In the genomic region with DNA sequence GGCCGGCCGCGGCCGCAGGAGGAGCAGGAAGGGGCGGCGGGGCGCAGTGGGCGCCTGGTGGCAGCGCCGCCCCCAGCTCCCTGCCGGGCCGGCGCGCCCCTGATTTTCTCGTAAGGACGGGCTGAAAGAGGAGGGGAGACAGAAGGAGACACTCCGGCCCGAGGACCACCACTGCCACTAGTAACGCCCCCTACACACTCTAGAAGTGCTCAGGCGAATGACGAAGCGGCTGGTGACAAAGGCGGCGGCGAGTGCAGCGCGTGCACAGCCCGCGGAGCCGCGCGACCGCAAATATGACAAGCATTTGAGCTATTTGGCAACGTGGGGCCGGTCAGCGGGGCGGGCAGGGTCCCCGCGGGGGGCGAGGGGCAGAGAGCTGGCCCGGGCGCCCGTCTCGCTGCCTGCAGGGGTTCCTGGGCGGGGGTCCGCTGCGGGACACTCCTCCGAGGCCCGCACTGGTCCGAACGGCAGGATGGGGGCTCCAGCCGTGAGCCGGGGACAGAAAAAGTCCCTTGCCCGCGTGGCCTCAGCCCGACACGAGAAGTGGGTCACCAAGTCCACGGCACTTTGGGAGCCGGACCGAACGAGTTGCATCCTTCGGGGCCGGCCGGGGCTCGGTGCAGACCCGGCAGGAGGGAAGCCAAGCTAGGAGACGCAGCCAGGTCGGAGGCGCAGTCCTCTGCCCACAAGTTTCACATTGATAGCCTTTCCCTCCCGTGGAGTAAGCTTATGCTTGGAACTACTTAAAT, we compare ENCODE assay signal across 1 cellular context.
TF ChIP-seq lines count a peak whose summit lies in the region.

No MANE protein-coding gene starts in this region.

TF ChIP-seq in HEK293, 187 proteins besides CTCF, POLR2A, EP300 and RAD21 (continued from another document and continues in another):
- TF ChIP-seq TCF7L2 (IDR thresholded peaks at IDR 0.05; ENCODE audit: borderline replicate concordance, low read depth, low read length) (no peak), EGR2 (tag by site-specific recombination; IDR thresholded peaks at IDR 0.05; ENCODE audit: low read depth) (no peak), ZNF76 (tag by site-specific recombination; IDR thresholded peaks at IDR 0.05; ENCODE audit: borderline replicate concordance, low read depth) (peak; percentile 52; the same call in 1 of the 2 replicates), ZNF157 (tag by site-specific recombination; IDR thresholded peaks at IDR 0.05) (no peak), HOXA7 (CRISPR knock-in tag; IDR thresholded peaks at IDR 0.05; ENCODE audit: borderline replicate concordance) (no peak), ZNF175 (tag by site-specific recombination; IDR thresholded peaks at IDR 0.05) (no peak), ZNF585B (tag by site-specific recombination; IDR thresholded peaks at IDR 0.05) (no peak), ZNF302 (tag by site-specific recombination; IDR thresholded peaks at IDR 0.05; ENCODE audit: low read depth) (no peak), SP3 (tag by site-specific recombination; IDR thresholded peaks at IDR 0.05) (peak; percentile 9; the same call in 1 of the 2 replicates), ZNF843 (tag by site-specific recombination; IDR thresholded peaks at IDR 0.05) (no peak), ZNF133 (tag by site-specific recombination; IDR thresholded peaks at IDR 0.05) (no peak), MYNN (tag by site-specific recombination; IDR thresholded peaks at IDR 0.05; ENCODE audit: borderline replicate concordance) (no peak), ZNF792 (tag by site-specific recombination; IDR thresholded peaks at IDR 0.05) (no peak)
- TF ChIP-seq, protein P1, sequence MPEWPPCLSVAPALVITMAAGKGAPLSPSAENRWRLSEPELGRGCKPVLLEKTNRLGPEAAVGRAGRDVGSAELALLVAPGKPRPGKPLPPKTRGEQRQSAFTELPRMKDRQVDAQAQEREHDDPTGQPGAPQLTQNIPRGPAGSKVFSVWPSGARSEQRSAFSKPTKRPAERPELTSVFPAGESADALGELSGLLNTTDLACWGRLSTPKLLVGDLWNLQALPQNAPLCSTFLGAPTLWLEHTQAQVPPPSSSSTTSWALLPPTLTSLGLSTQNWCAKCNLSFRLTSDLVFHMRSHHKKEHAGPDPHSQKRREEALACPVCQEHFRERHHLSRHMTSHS (tag by site-specific recombination; IDR thresholded peaks at IDR 0.05) = no peak
- TF ChIP-seq, protein P2, sequence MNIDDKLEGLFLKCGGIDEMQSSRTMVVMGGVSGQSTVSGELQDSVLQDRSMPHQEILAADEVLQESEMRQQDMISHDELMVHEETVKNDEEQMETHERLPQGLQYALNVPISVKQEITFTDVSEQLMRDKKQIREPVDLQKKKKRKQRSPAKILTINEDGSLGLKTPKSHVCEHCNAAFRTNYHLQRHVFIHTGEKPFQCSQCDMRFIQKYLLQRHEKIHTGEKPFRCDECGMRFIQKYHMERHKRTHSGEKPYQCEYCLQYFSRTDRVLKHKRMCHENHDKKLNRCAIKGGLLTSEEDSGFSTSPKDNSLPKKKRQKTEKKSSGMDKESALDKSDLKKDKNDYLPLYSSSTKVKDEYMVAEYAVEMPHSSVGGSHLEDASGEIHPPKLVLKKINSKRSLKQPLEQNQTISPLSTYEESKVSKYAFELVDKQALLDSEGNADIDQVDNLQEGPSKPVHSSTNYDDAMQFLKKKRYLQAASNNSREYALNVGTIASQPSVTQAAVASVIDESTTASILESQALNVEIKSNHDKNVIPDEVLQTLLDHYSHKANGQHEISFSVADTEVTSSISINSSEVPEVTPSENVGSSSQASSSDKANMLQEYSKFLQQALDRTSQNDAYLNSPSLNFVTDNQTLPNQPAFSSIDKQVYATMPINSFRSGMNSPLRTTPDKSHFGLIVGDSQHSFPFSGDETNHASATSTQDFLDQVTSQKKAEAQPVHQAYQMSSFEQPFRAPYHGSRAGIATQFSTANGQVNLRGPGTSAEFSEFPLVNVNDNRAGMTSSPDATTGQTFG (tag by site-specific recombination; IDR thresholded peaks at IDR 0.05; ENCODE audit: borderline replicate concordance) = no peak
- TF ChIP-seq, protein P3, sequence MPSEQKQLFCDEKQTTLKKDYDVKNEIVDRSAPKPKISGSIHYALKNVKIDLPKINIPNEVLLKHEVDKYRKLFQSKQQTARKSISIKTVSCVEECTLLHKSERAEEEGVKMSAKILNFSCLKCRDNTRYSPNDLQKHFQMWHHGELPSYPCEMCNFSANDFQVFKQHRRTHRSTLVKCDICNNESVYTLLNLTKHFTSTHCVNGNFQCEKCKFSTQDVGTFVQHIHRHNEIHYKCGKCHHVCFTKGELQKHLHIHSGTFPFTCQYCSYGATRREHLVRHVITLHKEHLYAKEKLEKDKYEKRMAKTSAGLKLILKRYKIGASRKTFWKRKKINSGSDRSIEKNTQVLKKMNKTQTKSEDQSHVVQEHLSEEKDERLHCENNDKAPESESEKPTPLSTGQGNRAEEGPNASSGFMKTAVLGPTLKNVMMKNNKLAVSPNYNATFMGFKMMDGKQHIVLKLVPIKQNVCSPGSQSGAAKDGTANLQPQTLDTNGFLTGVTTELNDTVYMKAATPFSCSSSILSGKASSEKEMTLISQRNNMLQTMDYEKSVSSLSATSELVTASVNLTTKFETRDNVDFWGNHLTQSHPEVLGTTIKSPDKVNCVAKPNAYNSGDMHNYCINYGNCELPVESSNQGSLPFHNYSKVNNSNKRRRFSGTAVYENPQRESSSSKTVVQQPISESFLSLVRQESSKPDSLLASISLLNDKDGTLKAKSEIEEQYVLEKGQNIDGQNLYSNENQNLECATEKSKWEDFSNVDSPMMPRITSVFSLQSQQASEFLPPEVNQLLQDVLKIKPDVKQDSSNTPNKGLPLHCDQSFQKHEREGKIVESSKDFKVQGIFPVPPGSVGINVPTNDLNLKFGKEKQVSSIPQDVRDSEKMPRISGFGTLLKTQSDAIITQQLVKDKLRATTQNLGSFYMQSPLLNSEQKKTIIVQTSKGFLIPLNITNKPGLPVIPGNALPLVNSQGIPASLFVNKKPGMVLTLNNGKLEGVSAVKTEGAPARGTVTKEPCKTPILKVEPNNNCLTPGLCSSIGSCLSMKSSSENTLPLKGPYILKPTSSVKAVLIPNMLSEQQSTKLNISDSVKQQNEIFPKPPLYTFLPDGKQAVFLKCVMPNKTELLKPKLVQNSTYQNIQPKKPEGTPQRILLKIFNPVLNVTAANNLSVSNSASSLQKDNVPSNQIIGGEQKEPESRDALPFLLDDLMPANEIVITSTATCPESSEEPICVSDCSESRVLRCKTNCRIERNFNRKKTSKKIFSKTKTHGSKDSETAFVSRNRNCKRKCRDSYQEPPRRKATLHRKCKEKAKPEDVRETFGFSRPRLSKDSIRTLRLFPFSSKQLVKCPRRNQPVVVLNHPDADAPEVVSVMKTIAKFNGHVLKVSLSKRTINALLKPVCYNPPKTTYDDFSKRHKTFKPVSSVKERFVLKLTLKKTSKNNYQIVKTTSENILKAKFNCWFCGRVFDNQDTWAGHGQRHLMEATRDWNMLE (tag by site-specific recombination; conservative IDR thresholded peaks at IDR 0.05; ENCODE audit: low read depth) = no peak
- TF ChIP-seq, protein P4, sequence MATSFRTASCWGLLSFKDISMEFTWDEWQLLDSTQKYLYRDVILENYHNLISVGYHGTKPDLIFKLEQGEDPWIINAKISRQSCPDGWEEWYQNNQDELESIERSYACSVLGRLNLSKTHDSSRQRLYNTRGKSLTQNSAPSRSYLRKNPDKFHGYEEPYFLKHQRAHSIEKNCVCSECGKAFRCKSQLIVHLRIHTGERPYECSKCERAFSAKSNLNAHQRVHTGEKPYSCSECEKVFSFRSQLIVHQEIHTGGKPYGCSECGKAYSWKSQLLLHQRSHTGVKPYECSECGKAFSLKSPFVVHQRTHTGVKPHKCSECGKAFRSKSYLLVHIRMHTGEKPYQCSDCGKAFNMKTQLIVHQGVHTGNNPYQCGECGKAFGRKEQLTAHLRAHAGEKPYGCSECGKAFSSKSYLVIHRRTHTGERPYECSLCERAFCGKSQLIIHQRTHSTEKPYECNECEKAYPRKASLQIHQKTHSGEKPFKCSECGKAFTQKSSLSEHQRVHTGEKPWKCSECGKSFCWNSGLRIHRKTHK (tag by site-specific recombination; IDR thresholded peaks at IDR 0.05) = no peak
- TF ChIP-seq, protein P5, sequence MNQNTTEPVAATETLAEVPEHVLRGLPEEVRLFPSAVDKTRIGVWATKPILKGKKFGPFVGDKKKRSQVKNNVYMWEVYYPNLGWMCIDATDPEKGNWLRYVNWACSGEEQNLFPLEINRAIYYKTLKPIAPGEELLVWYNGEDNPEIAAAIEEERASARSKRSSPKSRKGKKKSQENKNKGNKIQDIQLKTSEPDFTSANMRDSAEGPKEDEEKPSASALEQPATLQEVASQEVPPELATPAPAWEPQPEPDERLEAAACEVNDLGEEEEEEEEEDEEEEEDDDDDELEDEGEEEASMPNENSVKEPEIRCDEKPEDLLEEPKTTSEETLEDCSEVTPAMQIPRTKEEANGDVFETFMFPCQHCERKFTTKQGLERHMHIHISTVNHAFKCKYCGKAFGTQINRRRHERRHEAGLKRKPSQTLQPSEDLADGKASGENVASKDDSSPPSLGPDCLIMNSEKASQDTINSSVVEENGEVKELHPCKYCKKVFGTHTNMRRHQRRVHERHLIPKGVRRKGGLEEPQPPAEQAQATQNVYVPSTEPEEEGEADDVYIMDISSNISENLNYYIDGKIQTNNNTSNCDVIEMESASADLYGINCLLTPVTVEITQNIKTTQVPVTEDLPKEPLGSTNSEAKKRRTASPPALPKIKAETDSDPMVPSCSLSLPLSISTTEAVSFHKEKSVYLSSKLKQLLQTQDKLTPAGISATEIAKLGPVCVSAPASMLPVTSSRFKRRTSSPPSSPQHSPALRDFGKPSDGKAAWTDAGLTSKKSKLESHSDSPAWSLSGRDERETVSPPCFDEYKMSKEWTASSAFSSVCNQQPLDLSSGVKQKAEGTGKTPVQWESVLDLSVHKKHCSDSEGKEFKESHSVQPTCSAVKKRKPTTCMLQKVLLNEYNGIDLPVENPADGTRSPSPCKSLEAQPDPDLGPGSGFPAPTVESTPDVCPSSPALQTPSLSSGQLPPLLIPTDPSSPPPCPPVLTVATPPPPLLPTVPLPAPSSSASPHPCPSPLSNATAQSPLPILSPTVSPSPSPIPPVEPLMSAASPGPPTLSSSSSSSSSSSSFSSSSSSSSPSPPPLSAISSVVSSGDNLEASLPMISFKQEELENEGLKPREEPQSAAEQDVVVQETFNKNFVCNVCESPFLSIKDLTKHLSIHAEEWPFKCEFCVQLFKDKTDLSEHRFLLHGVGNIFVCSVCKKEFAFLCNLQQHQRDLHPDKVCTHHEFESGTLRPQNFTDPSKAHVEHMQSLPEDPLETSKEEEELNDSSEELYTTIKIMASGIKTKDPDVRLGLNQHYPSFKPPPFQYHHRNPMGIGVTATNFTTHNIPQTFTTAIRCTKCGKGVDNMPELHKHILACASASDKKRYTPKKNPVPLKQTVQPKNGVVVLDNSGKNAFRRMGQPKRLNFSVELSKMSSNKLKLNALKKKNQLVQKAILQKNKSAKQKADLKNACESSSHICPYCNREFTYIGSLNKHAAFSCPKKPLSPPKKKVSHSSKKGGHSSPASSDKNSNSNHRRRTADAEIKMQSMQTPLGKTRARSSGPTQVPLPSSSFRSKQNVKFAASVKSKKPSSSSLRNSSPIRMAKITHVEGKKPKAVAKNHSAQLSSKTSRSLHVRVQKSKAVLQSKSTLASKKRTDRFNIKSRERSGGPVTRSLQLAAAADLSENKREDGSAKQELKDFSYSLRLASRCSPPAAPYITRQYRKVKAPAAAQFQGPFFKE (tag by site-specific recombination; IDR thresholded peaks at IDR 0.05; ENCODE audit: borderline replicate concordance) = no peak
- TF ChIP-seq, protein P6, sequence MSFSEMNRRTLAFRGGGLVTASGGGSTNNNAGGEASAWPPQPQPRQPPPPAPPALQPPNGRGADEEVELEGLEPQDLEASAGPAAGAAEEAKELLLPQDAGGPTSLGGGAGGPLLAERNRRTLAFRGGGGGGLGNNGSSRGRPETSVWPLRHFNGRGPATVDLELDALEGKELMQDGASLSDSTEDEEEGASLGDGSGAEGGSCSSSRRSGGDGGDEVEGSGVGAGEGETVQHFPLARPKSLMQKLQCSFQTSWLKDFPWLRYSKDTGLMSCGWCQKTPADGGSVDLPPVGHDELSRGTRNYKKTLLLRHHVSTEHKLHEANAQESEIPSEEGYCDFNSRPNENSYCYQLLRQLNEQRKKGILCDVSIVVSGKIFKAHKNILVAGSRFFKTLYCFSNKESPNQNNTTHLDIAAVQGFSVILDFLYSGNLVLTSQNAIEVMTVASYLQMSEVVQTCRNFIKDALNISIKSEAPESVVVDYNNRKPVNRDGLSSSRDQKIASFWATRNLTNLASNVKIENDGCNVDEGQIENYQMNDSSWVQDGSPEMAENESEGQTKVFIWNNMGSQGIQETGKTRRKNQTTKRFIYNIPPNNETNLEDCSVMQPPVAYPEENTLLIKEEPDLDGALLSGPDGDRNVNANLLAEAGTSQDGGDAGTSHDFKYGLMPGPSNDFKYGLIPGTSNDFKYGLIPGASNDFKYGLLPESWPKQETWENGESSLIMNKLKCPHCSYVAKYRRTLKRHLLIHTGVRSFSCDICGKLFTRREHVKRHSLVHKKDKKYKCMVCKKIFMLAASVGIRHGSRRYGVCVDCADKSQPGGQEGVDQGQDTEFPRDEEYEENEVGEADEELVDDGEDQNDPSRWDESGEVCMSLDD (tag by site-specific recombination; IDR thresholded peaks at IDR 0.05) = peak; percentile 34; the same call in 1 of the 2 replicates
- TF ChIP-seq, protein P7, sequence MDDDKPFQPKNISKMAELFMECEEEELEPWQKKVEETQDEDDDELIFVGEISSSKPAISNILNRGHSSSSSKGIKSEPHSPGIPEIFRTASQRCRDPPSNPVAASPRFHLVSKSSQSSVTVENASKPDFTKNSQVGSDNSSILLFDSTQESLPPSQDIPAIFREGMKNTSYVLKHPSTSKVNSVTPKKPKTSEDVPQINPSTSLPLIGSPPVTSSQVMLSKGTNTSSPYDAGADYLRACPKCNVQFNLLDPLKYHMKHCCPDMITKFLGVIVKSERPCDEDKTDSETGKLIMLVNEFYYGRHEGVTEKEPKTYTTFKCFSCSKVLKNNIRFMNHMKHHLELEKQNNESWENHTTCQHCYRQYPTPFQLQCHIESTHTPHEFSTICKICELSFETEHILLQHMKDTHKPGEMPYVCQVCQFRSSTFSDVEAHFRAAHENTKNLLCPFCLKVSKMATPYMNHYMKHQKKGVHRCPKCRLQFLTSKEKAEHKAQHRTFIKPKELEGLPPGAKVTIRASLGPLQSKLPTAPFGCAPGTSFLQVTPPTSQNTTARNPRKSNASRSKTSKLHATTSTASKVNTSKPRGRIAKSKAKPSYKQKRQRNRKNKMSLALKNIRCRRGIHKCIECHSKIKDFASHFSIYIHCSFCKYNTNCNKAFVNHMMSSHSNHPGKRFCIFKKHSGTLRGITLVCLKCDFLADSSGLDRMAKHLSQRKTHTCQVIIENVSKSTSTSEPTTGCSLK (tag by site-specific recombination; IDR thresholded peaks at IDR 0.05) = no peak
- TF ChIP-seq, protein P8, sequence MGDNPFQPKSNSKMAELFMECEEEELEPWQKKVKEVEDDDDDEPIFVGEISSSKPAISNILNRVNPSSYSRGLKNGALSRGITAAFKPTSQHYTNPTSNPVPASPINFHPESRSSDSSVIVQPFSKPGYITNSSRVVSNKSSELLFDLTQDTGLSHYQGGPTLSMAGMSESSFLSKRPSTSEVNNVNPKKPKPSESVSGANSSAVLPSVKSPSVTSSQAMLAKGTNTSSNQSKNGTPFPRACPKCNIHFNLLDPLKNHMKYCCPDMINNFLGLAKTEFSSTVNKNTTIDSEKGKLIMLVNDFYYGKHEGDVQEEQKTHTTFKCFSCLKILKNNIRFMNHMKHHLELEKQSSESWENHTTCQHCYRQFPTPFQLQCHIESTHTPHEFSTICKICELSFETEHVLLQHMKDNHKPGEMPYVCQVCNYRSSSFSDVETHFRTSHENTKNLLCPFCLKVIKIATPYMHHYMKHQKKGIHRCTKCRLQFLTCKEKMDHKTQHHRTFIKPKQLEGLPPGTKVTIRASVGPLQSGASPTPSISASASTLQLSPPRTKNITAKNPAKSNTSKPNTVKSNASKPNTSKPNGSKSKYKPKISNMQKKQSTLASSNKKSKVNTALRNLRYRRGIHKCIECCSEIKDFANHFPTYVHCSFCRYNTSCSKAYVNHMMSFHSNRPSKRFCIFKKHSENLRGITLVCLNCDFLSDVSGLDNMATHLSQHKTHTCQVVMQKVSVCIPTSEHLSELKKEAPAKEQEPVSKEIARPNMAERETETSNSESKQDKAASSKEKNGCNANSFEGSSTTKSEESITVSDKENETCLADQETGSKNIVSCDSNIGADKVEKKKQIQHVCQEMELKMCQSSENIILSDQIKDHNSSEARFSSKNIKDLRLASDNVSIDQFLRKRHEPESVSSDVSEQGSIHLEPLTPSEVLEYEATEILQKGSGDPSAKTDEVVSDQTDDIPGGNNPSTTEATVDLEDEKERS (tag by site-specific recombination; IDR thresholded peaks at IDR 0.05) = no peak
